1 cellular context compared by ENCODE assay signal in genomic region chr16:74999208-74999682, GRCh38.
A peak's percentile ranks its signal among the peaks of the same experiment; 100 is the strongest.
TF ChIP-seq lines count a peak whose summit lies in the region.

No MANE protein-coding gene starts in this region.

TF ChIP-seq in K562, 482 proteins besides CTCF, POLR2A, EP300 and RAD21:
- TF ChIP-seq PRDM10 (IDR thresholded peaks at IDR 0.05; ENCODE audit: partially characterized antibody) (peak; percentile 29), ZNF644 (tag; IDR thresholded peaks at IDR 0.05; ENCODE audit: low read depth) (no peak), THAP12 (CRISPR knock-in tag; IDR thresholded peaks at IDR 0.05) (0 out of 2 replicates have a peak, but pooled peaks have one; percentile 33), ZBTB12 (CRISPR knock-in tag; IDR thresholded peaks at IDR 0.05) (no peak), ZFX (CRISPR knock-in tag; IDR thresholded peaks at IDR 0.05) (peak; percentile 3; the same call in 1 of the 2 replicates), E2F6 (IDR thresholded peaks at IDR 0.05; ENCODE audit: borderline replicate concordance in 1 of 2, extremely low read depth in 1 of 2, insufficient read depth in 1 of 2, insufficient read length in 1 of 2, low read depth in 1 of 2, low read length in 1 of 2, poor library complexity in 1 of 2, severe bottlenecking in 1 of 2) (peak in 1 of 2 experiments; percentile 48), PHF8 (IDR thresholded peaks at IDR 0.05; ENCODE audit: borderline replicate concordance, low read length) (peak; percentile 18; the same call in 1 of the 2 replicates), HMGXB4 (CRISPR knock-in tag; IDR thresholded peaks at IDR 0.05) (no peak), ZNF512 (tag; IDR thresholded peaks at IDR 0.05) (peak; percentile 57), ZBTB7A (IDR thresholded peaks at IDR 0.05; ENCODE audit: borderline replicate concordance, control insufficient read depth, low read depth, low read length) (peak; percentile 54; the same call in 1 of the 2 replicates), ZNF444 (CRISPR knock-in tag; IDR thresholded peaks at IDR 0.05) (peak; percentile 74), POLR2G (IDR thresholded peaks at IDR 0.05; ENCODE audit: low read depth, low read length) (peak; percentile 66), EGR1 (conservative IDR thresholded peaks at IDR 0.05) (peak; percentile 34), HMGN3 (IDR thresholded peaks at IDR 0.05; ENCODE audit: borderline replicate concordance, extremely low read depth, insufficient read length, low read depth, low read length) (peak; percentile 10), CXXC5 (CRISPR knock-in tag; IDR thresholded peaks at IDR 0.05) (peak; percentile 74), POU5F1 (IDR thresholded peaks at IDR 0.05; ENCODE audit: borderline replicate concordance, low read depth, low read length, partially characterized antibody) (no peak), TAF1 (IDR thresholded peaks at IDR 0.05; ENCODE audit: control insufficient read depth, extremely low read depth, insufficient read depth, low read length, severe bottlenecking) (peak; percentile 12), UBTF (IDR thresholded peaks at IDR 0.05; ENCODE audit: borderline replicate concordance in 1 of 2, low read depth in 2 of 2, low read length in 2 of 2) (peak; percentile 81; a peak in 2 of 4 replicates), PURB (CRISPR knock-in tag; IDR thresholded peaks at IDR 0.05; ENCODE audit: low read depth) (no peak), ZNF639 (CRISPR knock-in tag; conservative IDR thresholded peaks at IDR 0.05 in 1 of 2, IDR thresholded peaks at IDR 0.05 in 1 of 2) (peak in 1 of 2 experiments; percentile 18; a peak in 1 of 4 replicates), SMAD4 (CRISPR knock-in tag; conservative IDR thresholded peaks at IDR 0.05) (peak; percentile 76; the same call in 1 of the 2 replicates), RBFOX2 (IDR thresholded peaks at IDR 0.05; ENCODE audit: low read depth, low read length) (peak; percentile 62; the same call in 1 of the 2 replicates), XRCC4 (IDR thresholded peaks at IDR 0.05; ENCODE audit: extremely low read depth, insufficient read depth, insufficient read length) (no peak), VEZF1 (CRISPR knock-in tag; IDR thresholded peaks at IDR 0.05) (peak; percentile 36), SAFB2 (IDR thresholded peaks at IDR 0.05; ENCODE audit: borderline replicate concordance, low read depth, low read length, severe bottlenecking) (no peak), SNIP1 (IDR thresholded peaks at IDR 0.05; ENCODE audit: low read depth) (no peak)
